ENCODE assay signal across 2 cellular contexts in the genomic region with DNA sequence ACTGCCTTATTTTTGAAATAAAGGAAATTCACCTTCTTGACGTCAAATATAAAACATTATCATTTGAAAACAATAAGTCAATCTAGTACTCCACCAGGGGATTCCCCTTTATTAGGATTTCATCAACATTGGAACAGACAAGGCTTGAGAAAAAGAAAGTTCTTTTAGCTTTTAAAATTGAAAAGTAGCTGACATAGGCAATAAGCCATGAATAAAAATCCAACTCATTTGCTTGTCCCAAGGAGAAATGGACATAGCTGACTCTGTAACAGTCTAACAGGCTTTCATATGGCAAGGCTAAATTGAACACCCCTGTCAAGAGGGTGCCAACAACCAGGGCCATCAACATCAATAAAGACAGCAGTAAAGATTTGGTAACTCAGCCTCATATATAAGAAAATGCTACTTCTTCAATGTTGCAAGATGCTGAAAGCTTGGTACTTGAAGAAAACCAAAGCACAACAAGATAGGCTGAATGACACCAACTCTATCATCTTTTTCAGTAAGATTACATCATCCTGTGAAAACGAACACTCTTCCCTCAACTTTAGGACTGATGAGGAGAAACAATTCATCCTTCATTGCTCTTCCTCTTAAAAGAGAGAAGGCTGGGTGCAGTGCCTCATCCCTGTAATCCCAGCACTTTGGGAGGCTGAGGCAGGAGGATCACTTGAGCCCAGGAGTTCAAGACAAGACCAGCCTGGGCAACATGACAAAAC.
TF ChIP-seq lines count a peak whose summit lies in the region.

No MANE protein-coding gene starts in this region.

TF ChIP-seq in A549, 52 proteins besides CTCF, POLR2A, EP300 and RAD21 (continued from another document):
- no peak for TF ChIP-seq CHD2 (IDR thresholded peaks at IDR 0.05; ENCODE audit: low read length, partially characterized antibody)
- TF ChIP-seq FOXS1 (CRISPR knock-in tag; IDR thresholded peaks at IDR 0.05), result no peak
- TF ChIP-seq SREBF2 (IDR thresholded peaks at IDR 0.05), result no peak
- no peak for TF ChIP-seq CHD4 (IDR thresholded peaks at IDR 0.05; ENCODE audit: borderline replicate concordance)
- no peak for TF ChIP-seq ESRRA (IDR thresholded peaks at IDR 0.05; ENCODE audit: borderline replicate concordance, low read length)
- no peak for TF ChIP-seq PBX3 (IDR thresholded peaks at IDR 0.05)
- TF ChIP-seq FOSL2 (IDR thresholded peaks at IDR 0.05), result no peak
- no peak for TF ChIP-seq FOSL2 (CRISPR knock-in tag; IDR thresholded peaks at IDR 0.05)
- TF ChIP-seq ZSCAN20 (CRISPR knock-in tag; IDR thresholded peaks at IDR 0.05), result no peak
- TF ChIP-seq BHLHE40 (IDR thresholded peaks at IDR 0.05; ENCODE audit: low read depth, low read length), result no peak
TF ChIP-seq in A549: peak in this region for 0.

TF ChIP-seq in IMR-90, 13 proteins besides CTCF, POLR2A, EP300 and RAD21 (continued from another document):
- TF ChIP-seq CEBPB (IDR thresholded peaks at IDR 0.05; ENCODE audit: low read depth, low read length) (peak; percentile 28; the same call in 1 of the 2 replicates), RCOR1 (IDR thresholded peaks at IDR 0.05; ENCODE audit: insufficient replicate concordance, low read length) (no peak), CHD1 (IDR thresholded peaks at IDR 0.05; ENCODE audit: low read depth, low read length) (no peak), ELK1 (IDR thresholded peaks at IDR 0.05; ENCODE audit: borderline replicate concordance, low read depth, low read length) (no peak), FOS (IDR thresholded peaks at IDR 0.05; ENCODE audit: low read depth, low read length) (no peak), MXI1 (IDR thresholded peaks at IDR 0.05; ENCODE audit: borderline replicate concordance, low read depth, low read length) (no peak), MAFK (IDR thresholded peaks at IDR 0.05; ENCODE audit: low read depth, low read length) (peak; percentile 63), SMC3 (IDR thresholded peaks at IDR 0.05; ENCODE audit: low read depth, low read length) (no peak)
